15 cellular contexts compared by ENCODE assay signal in the genomic region with DNA sequence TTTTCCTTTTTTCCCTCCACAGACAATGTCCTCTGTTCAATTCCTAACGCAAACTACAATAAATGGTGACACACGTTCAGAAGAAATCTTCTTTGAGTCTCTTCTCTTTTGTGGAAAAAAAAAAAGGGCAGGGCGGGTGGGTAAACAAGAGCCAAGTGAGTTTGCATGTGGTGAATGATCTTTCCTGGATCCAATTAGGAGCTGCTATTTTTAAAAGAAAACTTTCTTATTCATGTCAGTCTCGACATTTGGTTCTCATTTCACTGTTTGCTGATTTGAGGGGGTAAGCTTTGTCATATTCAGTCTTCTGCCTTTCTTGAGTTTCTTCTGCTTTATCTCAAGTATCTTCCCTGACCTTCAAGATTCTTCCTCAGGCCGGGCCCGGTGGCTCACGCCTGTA.
"Had no signal": no experiment of that assay in that cellular context is flagged by ENCODE, and none has a peak within 500 bp of the region (broad histone marks: within the 10 kb centered on the region; RNA-seq: fewer than 3 reads in every experiment).

No MANE protein-coding gene starts in this region.

- H3K27ac ChIP-seq: adrenal gland, left ventricle myocardium inferior, pancreas, transverse colon had no signal

- DNase-seq: activated CD4-positive, alpha-beta T cell treated with anti-CD3 and anti-CD28 coated beads, Interleukin-2, amount 10 ng/mL, durations not matched to agents 7 days and 5 days; activated CD4-positive, CD25-positive, alpha-beta regulatory T cell; activated CD8-positive, alpha-beta memory T cell treated with anti-CD3 and anti-CD28 coated beads for 24 hours; activated naive CD4-positive, alpha-beta T cell treated with anti-CD3 and anti-CD28 coated beads for 36 hours; activated T-cell treated with anti-CD3 and anti-CD28 coated beads for 4 hours; adrenal gland; caudate nucleus; cortex of kidney; erythroblast; kidney; left ventricle myocardium inferior; pancreas; stimulated activated naive CD4-positive, alpha-beta T cell; substantia nigra; transverse colon had no signal

- H3K9me3 ChIP-seq: adrenal gland, left ventricle myocardium inferior, pancreas, transverse colon had no signal

- H3K4me1 ChIP-seq: adrenal gland, pancreas had no signal

- H3K4me3 ChIP-seq: adrenal gland, left ventricle myocardium inferior, pancreas, transverse colon had no signal

- H3K27me3 ChIP-seq: adrenal gland, pancreas, transverse colon had no signal
